In genomic region chr5:92715946-92716345, GRCh38 we compare ENCODE assay signal across 30 cellular contexts.
"Had no signal": no experiment of that assay in that cellular context is flagged by ENCODE, and none has a peak within 500 bp of the region (broad histone marks: within the 10 kb centered on the region; RNA-seq: fewer than 3 reads in every experiment).

No MANE protein-coding gene starts in this region.

- H3K4me1 ChIP-seq: adrenal gland, body of pancreas, esophagus squamous epithelium, gastroesophageal sphincter, heart right ventricle had no signal

- ATAC-seq: activated CD4-positive, CD25-positive, alpha-beta regulatory T cell treated with anti-CD3 and anti-CD28 coated beads, Interleukin-2, amount 50 U/mL, for 24 hours; activated CD8-positive, alpha-beta T cell treated with anti-CD3 and anti-CD28 coated beads for 36 hours; activated naive CD8-positive, alpha-beta T cell treated with anti-CD3 and anti-CD28 coated beads, Interleukin-2, amount 50 U/mL, for 24 hours; activated T-cell treated with anti-CD3 and anti-CD28 coated beads, Interleukin-2, amount 50 U/mL, for 4 hours; activated T-helper 17 cell treated with anti-CD3 and anti-CD28 coated beads, Interleukin-2, amount 50 U/mL, for 72 hours; body of pancreas; gastroesophageal sphincter; heart right ventricle; T-helper 17 cell had no signal

- H3K9me3 ChIP-seq: adrenal gland, body of pancreas, esophagus squamous epithelium, gastroesophageal sphincter, heart right ventricle had no signal

- H3K36me3 ChIP-seq: adrenal gland, esophagus squamous epithelium, gastroesophageal sphincter, heart right ventricle, WERI-Rb-1 had no signal

- H3K4me3 ChIP-seq: adrenal gland, body of pancreas, esophagus squamous epithelium, gastroesophageal sphincter, heart right ventricle had no signal

- FAIRE-seq: endothelial cell of umbilical vein had no signal

- H3K27me3 ChIP-seq: adrenal gland, body of pancreas, esophagus squamous epithelium, gastroesophageal sphincter, heart right ventricle had no signal

- DNase-seq: activated B cell treated with CpG ODN at 0.5 μM for 24 hours; activated CD4-positive, alpha-beta T cell treated with anti-CD3 and anti-CD28 coated beads for 48 hours; activated CD4-positive, alpha-beta T cell treated with anti-CD3 and anti-CD28 coated beads, Interleukin-2, amount 50 U/mL, for 1 hour; activated CD4-positive, alpha-beta T cell treated with anti-CD3 and anti-CD28 coated beads, Interleukin-2, amount 50 U/mL, for 48 hours; activated CD8-positive, alpha-beta memory T cell treated with anti-CD3 and anti-CD28 coated beads for 24 hours; activated CD8-positive, alpha-beta T cell treated with anti-CD3 and anti-CD28 coated beads for 36 hours; activated effector memory CD4-positive, alpha-beta T cell treated with Interleukin-2 at 50 U/mL for 16 hours; activated naive CD4-positive, alpha-beta T cell treated with anti-CD3 and anti-CD28 coated beads for 36 hours; activated naive CD8-positive, alpha-beta T cell treated with anti-CD3 and anti-CD28 coated beads for 36 hours; activated naive CD8-positive, alpha-beta T cell treated with anti-CD3 and anti-CD28 coated beads, Interleukin-2, amount 50 U/mL, for 24 hours; activated T-cell treated with anti-CD3 and anti-CD28 coated beads, Interleukin-2, amount 50 U/mL, for 4 hours; adrenal gland; amygdala; aorta; body of pancreas; caudate nucleus; cortex of kidney; dermis blood vessel endothelial cell; effector CD8-positive, alpha-beta T cell; esophagus squamous epithelium; foreskin melanocyte; heart right ventricle; T-helper 17 cell; T1000; WERI-Rb-1 had no signal

- H3K27ac ChIP-seq: adrenal gland, body of pancreas, epithelial cell of prostate, esophagus squamous epithelium, gastroesophageal sphincter, heart right ventricle, WERI-Rb-1 had no signal
